15 cellular contexts compared by ENCODE assay signal in the genomic region with DNA sequence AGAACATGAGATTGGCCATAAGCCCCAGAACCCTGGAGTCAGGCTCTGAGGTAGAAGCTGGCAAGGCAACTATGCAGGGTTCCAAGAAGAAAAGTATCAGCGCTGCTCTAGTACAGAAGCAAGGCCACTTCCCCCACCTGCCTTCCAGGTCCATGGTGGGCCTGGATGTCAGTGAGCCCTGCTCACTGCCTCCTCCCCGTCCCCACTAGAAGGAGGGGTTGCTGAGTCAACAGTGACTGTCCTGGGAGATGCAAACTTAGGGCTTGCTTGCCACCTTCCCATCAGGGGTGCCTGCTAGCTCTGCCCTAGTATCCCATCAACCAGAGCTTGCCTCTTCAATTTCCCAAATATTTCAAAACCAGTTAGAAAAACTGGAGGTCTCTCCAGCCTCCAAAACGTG. TPM values are rescaled to one million over a fixed set of nuclear protein-coding genes. Genes with fewer than 3 reads are reported as not detected.
A peak's percentile ranks its signal among the peaks of the same experiment; 100 is the strongest.
DNase-seq lines count a peak whose midpoint lies in the region; ATAC-seq, FAIRE-seq and TF ChIP-seq lines count a peak whose summit lies in the region.
"Had no signal": no experiment of that assay in that cellular context is flagged by ENCODE, and none has a peak within 500 bp of the region (broad histone marks: within the 10 kb centered on the region; RNA-seq: fewer than 3 reads in every experiment).

No MANE protein-coding gene starts in this region.

- H3K4me1 Mint-ChIP-seq in T-helper 17 cell (peaks cover 12% of the 10 kb centered on the region), neural progenitor cell (peaks cover 55% of the 10 kb centered on the region)

- H3K79me2 ChIP-seq in neural progenitor cell (ENCODE audit: low read depth) = no peaks in the 10 kb centered on the region

- H3K36me3 Mint-ChIP-seq in T-helper 17 cell (ENCODE audit: low read depth) (peaks cover 3% of the 10 kb centered on the region), neural progenitor cell (peaks cover 5% of the 10 kb centered on the region)

- H3K27ac Mint-ChIP-seq in T-helper 17 cell (peak overlapping the region; percentile 16), neural progenitor cell (no peak overlapping the region)
- H3K27ac Mint-ChIP-seq: CD4-positive, alpha-beta T cell had no signal

- no peak for TF ChIP-seq CTCF in neural progenitor cell (IDR thresholded peaks at IDR 0.05)

- H3F3A ChIP-seq in neural progenitor cell (ENCODE audit: low read depth) = peaks cover 24% of the 10 kb centered on the region

- H3K9ac ChIP-seq in neural progenitor cell = no peak overlapping the region
- H3K9ac ChIP-seq: BLaER1 treated with 17β-estradiol and CSF1 and Interleukin-3, amounts not matched to agents 10 nM and 100 nM had no signal

- DNase-seq in HTR-8/SVneo (ENCODE audit: insufficient read length, low spot score) (no peak), T-helper 17 cell (no peak), islet precursor cell (peak; percentile 40), neural progenitor cell (ENCODE audit: low spot score) (no peak), NCI-H2029 treated with DMSO at 0.1 percent for 48 hours (lab: John Stamatoyannopoulos, UW) (no peak), NCI-H510A treated with DMSO at 0.1 percent for 48 hours (lab: John Stamatoyannopoulos, UW) (no peak)
- DNase-seq: ACHN; Calu3; CD4-positive, alpha-beta T cell; DMS 273 treated with DMSO at 0.1 percent for 48 hours had no signal

- no peak overlapping the region for H3K27ac ChIP-seq in neural progenitor cell
- H3K27ac ChIP-seq: BLaER1 treated with 17β-estradiol and CSF1 and Interleukin-3, amounts not matched to agents 10 nM and 100 nM; HL-60 had no signal

- no peaks in the 10 kb centered on the region for H3K27me3 Mint-ChIP-seq in T-helper 17 cell
- peaks cover 8% of the 10 kb centered on the region for H3K27me3 Mint-ChIP-seq in neural progenitor cell (ENCODE audit: insufficient read depth, low read depth)
- H3K27me3 Mint-ChIP-seq: CD4-positive, alpha-beta T cell had no signal

- FAIRE-seq in HTR-8/SVneo (lab: Jason Lieb, UNC) = peak; percentile 52
- FAIRE-seq: H54 had no signal

- no peak for ATAC-seq in T-helper 17 cell
- no peak for ATAC-seq in HG02884 (IDR thresholded peaks at IDR 0.05; ENCODE audit: unreplicated experiment)
- ATAC-seq: HCT116 had no signal

- no peak overlapping the region for H2AFZ ChIP-seq in neural progenitor cell (replicated peaks)

- H3K4me1 ChIP-seq in neural progenitor cell = peaks cover 20% of the 10 kb centered on the region

- no peaks in the 10 kb centered on the region for H3K36me3 ChIP-seq in neural progenitor cell

- H3K4me3 Mint-ChIP-seq in T-helper 17 cell = no peak overlapping the region
- H3K4me3 Mint-ChIP-seq in neural progenitor cell = peak overlapping the region; percentile 38
- H3K4me3 Mint-ChIP-seq: CD4-positive, alpha-beta T cell had no signal

- H4K20me1 ChIP-seq in neural progenitor cell (ENCODE audit: low read depth) = peaks cover 10% of the 10 kb centered on the region

- H3K27me3 ChIP-seq in neural progenitor cell = peaks cover 56% of the 10 kb centered on the region
- H3K27me3 ChIP-seq: BLaER1 treated with 17β-estradiol and CSF1 and Interleukin-3, amounts not matched to agents 10 nM and 100 nM had no signal

- H3K9me3 Mint-ChIP-seq in neural progenitor cell = no peaks in the 10 kb centered on the region
- H3K9me3 Mint-ChIP-seq: CD4-positive, alpha-beta T cell had no signal

- H3K4me3 ChIP-seq in neural progenitor cell = no peak overlapping the region
- H3K4me3 ChIP-seq: BLaER1 treated with 17β-estradiol and CSF1 and Interleukin-3, amounts not matched to agents 10 nM and 100 nM had no signal

- no peaks in the 10 kb centered on the region for H3K9me3 ChIP-seq in T-helper 17 cell (ENCODE audit: control insufficient read depth, low read length, poor library complexity, severe bottlenecking)
- H3K9me3 ChIP-seq in neural progenitor cell (ENCODE audit: low read depth) = no peaks in the 10 kb centered on the region
- H3K9me3 ChIP-seq: BLaER1 treated with 17β-estradiol and CSF1 and Interleukin-3, amounts not matched to agents 10 nM and 100 nM had no signal

- no peak overlapping the region for H3K4me2 ChIP-seq in neural progenitor cell

RNA-seq across cellular contexts. Expression of a gene that starts 29.6 kb away (rescaled TPM):
- 100 to 1,000 TPM; 198 to 241 TPM for total RNA-seq in T-helper 17 cell
- total RNA-seq in neural progenitor cell (ENCODE audit: low replicate concordance) = 12.7 and 41.0 TPM in 2 replicates
